In genomic region chr11:64225608-64226506, GRCh38 we compare ENCODE assay signal across 7 cellular contexts. TPM values are rescaled to one million over a fixed set of nuclear protein-coding genes. Genes with fewer than 3 reads are reported as not detected.
DNase-seq lines count a peak whose midpoint lies in the region; ATAC-seq and TF ChIP-seq lines count a peak whose summit lies in the region.

NUDT22 (plus strand) TSS chr11:64226274; CDS start chr11:64226653, 379 bp downstream.
A gene with protein sequence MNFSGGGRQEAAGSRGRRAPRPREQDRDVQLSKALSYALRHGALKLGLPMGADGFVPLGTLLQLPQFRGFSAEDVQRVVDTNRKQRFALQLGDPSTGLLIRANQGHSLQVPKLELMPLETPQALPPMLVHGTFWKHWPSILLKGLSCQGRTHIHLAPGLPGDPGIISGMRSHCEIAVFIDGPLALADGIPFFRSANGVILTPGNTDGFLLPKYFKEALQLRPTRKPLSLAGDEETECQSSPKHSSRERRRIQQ (minus strand): TSS chr11:64226186. CDS start chr11:64225860, 326 bp downstream.

- DNase-seq in NCI-H510A treated with DMSO at 0.1 percent for 48 hours (lab: John Stamatoyannopoulos, UW) (peak; percentile 75), left colon (peak; percentile 89 to 96)
- DNase-seq in activated CD4-positive, alpha-beta T cell treated with anti-CD3 and anti-CD28 coated beads for 4 hours: peak; percentile 85 to 92
- DNase-seq in stimulated activated CD4-positive, alpha-beta T cell treated with anti-CD3 and anti-CD28 coated beads, Interleukin-1b, Interleukin-23, amount 100 ng/mL, for 4 hours (ENCODE audit: low read depth in 2 of 2): peak; percentile 86 to 93

- peak; percentile 78 for TF ChIP-seq POLR2A in GM15510 (IDR thresholded peaks at IDR 0.05; ENCODE audit: borderline replicate concordance, extremely low read depth, insufficient read length)

- intact Hi-C loops in left colon (cut with DNase I, micrococcal nuclease): no loop called here

- H3K27ac ChIP-seq in cingulate gyrus (ENCODE audit: low read depth, low read length): peak within 1 kb of the TSS; percentile 92

- ATAC-seq in HG03097 (IDR thresholded peaks at IDR 0.05; ENCODE audit: low FRiP score, unreplicated experiment) (peak; percentile 44), left colon (peak; percentile 79)

RNA-seq across cellular contexts. Expression of gene NUDT22, which starts in this region (rescaled TPM):
- 100 to 1,000 TPM; 116 to 154 TPM for total RNA-seq in left colon

RNA-seq across cellular contexts. Expression of the second gene that starts in this region (rescaled TPM):
- 10 to 100 TPM; 58.5 to 74.6 TPM for total RNA-seq in left colon

Comparison
In these comparisons a context has a peak if more than half of its experiments do, and no peak if none do; other contexts are left out.
1. Peak in every context shown above with its lines: DNase-seq, ATAC-seq and H3K27ac ChIP-seq.